Comparison of ENCODE assay signal across 8 cellular contexts in the genomic region with DNA sequence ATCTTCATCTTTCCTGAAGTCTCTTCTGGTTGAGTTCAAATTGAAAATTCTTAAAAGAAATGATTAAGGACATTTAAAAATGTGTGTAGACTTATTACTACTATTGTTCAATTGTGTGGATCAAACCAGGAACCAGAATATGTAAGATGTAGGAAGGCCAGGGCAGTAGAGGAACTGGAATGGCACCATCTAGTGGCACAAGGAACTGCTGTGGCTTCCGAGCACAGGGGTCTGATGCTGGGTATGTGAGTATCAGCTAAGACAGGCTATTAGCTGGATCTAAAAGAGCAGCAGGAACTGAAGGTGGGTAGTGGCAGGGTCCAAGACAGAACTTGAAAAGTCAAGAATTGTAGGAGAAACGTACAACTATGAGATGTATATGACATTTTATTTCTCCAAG.
DNase-seq lines count a peak whose midpoint lies in the region; ATAC-seq and TF ChIP-seq lines count a peak whose summit lies in the region.

No MANE protein-coding gene starts in this region.

- H3K27ac ChIP-seq in right atrium auricular region, result no peak overlapping the region

- H3K4me3 ChIP-seq in right atrium auricular region (no peak overlapping the region), lower leg skin (ENCODE audit: low read depth, poor library complexity, severe bottlenecking) (no peak overlapping the region)

- H3K9me3 ChIP-seq in right atrium auricular region, result no peaks in the 10 kb centered on the region

- TF ChIP-seq CTCF in AG09319 (IDR thresholded peaks at IDR 0.05; ENCODE audit: low read depth, low read length) (peak; percentile 15), right atrium auricular region (IDR thresholded peaks at IDR 0.05) (peak in 1 of 2 donors; percentile 25), lower leg skin (IDR thresholded peaks at IDR 0.05) (no peak)

- TF ChIP-seq POLR2A in lower leg skin (IDR thresholded peaks at IDR 0.05), result no peak

- intact Hi-C loops in lower leg skin (cut with DNase I; ENCODE audit: low total_unique reads), result no loop called here

- DNase-seq in AG09319 (ENCODE audit: extremely low read depth, low read depth) (no peak), iris pigment epithelial cell (ENCODE audit: low read depth) (peak; percentile 18), right atrium auricular region (ENCODE audit: low spot score) (no peak), lower leg skin (ENCODE audit: low spot score in 2 of 2) (no peak)

- ATAC-seq in GM18867 (IDR thresholded peaks at IDR 0.05; ENCODE audit: unreplicated experiment) (peak; percentile 97), HG03520 (IDR thresholded peaks at IDR 0.05; ENCODE audit: unreplicated experiment) (peak; percentile 56), SK-N-SH treated with all-trans-retinoic acid at 6 μM for 48 hours (peak; percentile 83), HG03460 (IDR thresholded peaks at IDR 0.05; ENCODE audit: unreplicated experiment) (no peak)

- 71 to 73% methylated on average over 2 of the region's 2 CpGs for whole genome bisulfite sequencing in lower leg skin, 2 donors

- no peaks in the 10 kb centered on the region for H3K36me3 ChIP-seq in right atrium auricular region

- no peaks in the 10 kb centered on the region for H3K4me1 ChIP-seq in right atrium auricular region

- no peaks in the 10 kb centered on the region for H3K27me3 ChIP-seq in right atrium auricular region

TF ChIP-seq in SK-N-SH treated with all-trans-retinoic acid at 6 μM for 48 hours, 23 proteins besides CTCF, POLR2A, EP300 and RAD21:
- TF ChIP-seq ZFP30 (CRISPR knock-in tag; IDR thresholded peaks at IDR 0.05), result no peak
- no peak for TF ChIP-seq OSR1 (CRISPR knock-in tag; IDR thresholded peaks at IDR 0.05)
- TF ChIP-seq, protein P1, sequence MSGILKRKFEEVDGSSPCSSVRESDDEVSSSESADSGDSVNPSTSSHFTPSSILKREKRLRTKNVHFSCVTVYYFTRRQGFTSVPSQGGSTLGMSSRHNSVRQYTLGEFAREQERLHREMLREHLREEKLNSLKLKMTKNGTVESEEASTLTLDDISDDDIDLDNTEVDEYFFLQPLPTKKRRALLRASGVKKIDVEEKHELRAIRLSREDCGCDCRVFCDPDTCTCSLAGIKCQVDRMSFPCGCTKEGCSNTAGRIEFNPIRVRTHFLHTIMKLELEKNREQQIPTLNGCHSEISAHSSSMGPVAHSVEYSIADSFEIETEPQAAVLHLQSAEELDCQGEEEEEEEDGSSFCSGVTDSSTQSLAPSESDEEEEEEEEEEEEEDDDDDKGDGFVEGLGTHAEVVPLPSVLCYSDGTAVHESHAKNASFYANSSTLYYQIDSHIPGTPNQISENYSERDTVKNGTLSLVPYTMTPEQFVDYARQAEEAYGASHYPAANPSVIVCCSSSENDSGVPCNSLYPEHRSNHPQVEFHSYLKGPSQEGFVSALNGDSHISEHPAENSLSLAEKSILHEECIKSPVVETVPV (CRISPR knock-in tag; IDR thresholded peaks at IDR 0.05), result no peak
- no peak for TF ChIP-seq GLIS3 (CRISPR knock-in tag; IDR thresholded peaks at IDR 0.05)
- no peak for TF ChIP-seq TOX (CRISPR knock-in tag; IDR thresholded peaks at IDR 0.05; ENCODE audit: borderline replicate concordance)
- TF ChIP-seq, protein P2, sequence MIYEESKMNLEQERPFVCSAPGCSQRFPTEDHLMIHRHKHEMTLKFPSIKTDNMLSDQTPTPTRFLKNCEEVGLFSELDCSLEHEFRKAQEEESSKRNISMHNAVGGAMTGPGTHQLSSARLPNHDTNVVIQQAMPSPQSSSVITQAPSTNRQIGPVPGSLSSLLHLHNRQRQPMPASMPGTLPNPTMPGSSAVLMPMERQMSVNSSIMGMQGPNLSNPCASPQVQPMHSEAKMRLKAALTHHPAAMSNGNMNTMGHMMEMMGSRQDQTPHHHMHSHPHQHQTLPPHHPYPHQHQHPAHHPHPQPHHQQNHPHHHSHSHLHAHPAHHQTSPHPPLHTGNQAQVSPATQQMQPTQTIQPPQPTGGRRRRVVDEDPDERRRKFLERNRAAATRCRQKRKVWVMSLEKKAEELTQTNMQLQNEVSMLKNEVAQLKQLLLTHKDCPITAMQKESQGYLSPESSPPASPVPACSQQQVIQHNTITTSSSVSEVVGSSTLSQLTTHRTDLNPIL (CRISPR knock-in tag; IDR thresholded peaks at IDR 0.05; ENCODE audit: low read depth), result no peak
